In genomic region chr16:79997257-79997656, GRCh38 we compare ENCODE assay signal across 10 cellular contexts.
DNase-seq lines count a peak whose midpoint lies in the region; ATAC-seq and TF ChIP-seq lines count a peak whose summit lies in the region.
"Had no signal": no experiment of that assay in that cellular context is flagged by ENCODE, and none has a peak within 500 bp of the region (broad histone marks: within the 10 kb centered on the region; RNA-seq: fewer than 3 reads in every experiment).

No MANE protein-coding gene starts in this region.

- no peak overlapping the region for H3K4me3 ChIP-seq in SK-N-SH (ENCODE audit: low read depth in 2 of 2, low read length in 1 of 2)
- H3K4me3 ChIP-seq in choroid plexus epithelial cell (ENCODE audit: low read depth, low read length), result no peak overlapping the region
- no peak overlapping the region for H3K4me3 ChIP-seq in osteoblast (ENCODE audit: insufficient read depth, low read length)

- H3K9me3 ChIP-seq in SK-N-SH (no peaks in the 10 kb centered on the region), osteoblast (ENCODE audit: low read depth, low read length) (no peaks in the 10 kb centered on the region)

- H3K36me3 Mint-ChIP-seq in activated CD8-positive, alpha-beta memory T cell treated with anti-CD3 and anti-CD28 coated beads, Interleukin-2, amount 10 ng/mL, durations not matched to agents 7 days and 5 days, result no peaks in the 10 kb centered on the region
- H3K36me3 Mint-ChIP-seq in T-helper 2 cell treated with Interferon-gamma antibody and Interleukin-4, amounts not matched to agents 5 μg/mL and 100 μg/mL, for 36 hours (ENCODE audit: low read depth), result no peaks in the 10 kb centered on the region

- H3K9me2 ChIP-seq in SK-N-SH, result no peaks in the 10 kb centered on the region

- H3K36me3 ChIP-seq in SK-N-SH (replicated peaks in 1 of 2; ENCODE audit: control insufficient read depth in 1 of 2, insufficient read depth in 2 of 2, low read length in 1 of 2), result no peaks in the 10 kb centered on the region
- H3K36me3 ChIP-seq in osteoblast (ENCODE audit: insufficient read depth, low read length), result no peaks in the 10 kb centered on the region

- H3K27ac Mint-ChIP-seq in activated CD8-positive, alpha-beta memory T cell treated with anti-CD3 and anti-CD28 coated beads, Interleukin-2, amount 10 ng/mL, durations not matched to agents 7 days and 5 days, result no peak overlapping the region
- H3K27ac Mint-ChIP-seq in T-helper 2 cell treated with Interferon-gamma antibody and Interleukin-4, amounts not matched to agents 5 μg/mL and 100 μg/mL, for 36 hours, result no peak overlapping the region
- H3K27ac Mint-ChIP-seq: activated T-helper 1 cell treated with anti-CD3 and anti-CD28 coated beads, Interleukin-12 subunit alpha, Interleukin-12 subunit beta, Interleukin-2, Interleukin-4 antibody, amounts not matched to agents 30 ng/mL and 10 ng/mL and 1 ng/mL, durations not matched to agents 14 hours and 24 hours and 36 hours had no signal

- H3K4me2 ChIP-seq in SK-N-SH (no peak overlapping the region), osteoblast (ENCODE audit: insufficient read depth, low read length) (no peak overlapping the region)

- H3K4me1 ChIP-seq in SK-N-SH (ENCODE audit: control insufficient read depth in 1 of 2, insufficient read depth in 2 of 2, low read depth in 1 of 2, low read length in 1 of 2), result no peaks in the 10 kb centered on the region
- no peaks in the 10 kb centered on the region for H3K4me1 ChIP-seq in osteoblast (ENCODE audit: insufficient read depth, low read length)

- no peak for TF ChIP-seq EP300 in SK-N-SH (IDR thresholded peaks at IDR 0.05; ENCODE audit: borderline replicate concordance in 1 of 2, low read depth in 1 of 2, low read length in 1 of 2)

- no peaks in the 10 kb centered on the region for H3K9me3 Mint-ChIP-seq in activated CD8-positive, alpha-beta memory T cell treated with anti-CD3 and anti-CD28 coated beads, Interleukin-2, amount 10 ng/mL, durations not matched to agents 7 days and 5 days (ENCODE audit: low read depth)
- H3K9me3 Mint-ChIP-seq in T-helper 2 cell treated with Interferon-gamma antibody and Interleukin-4, amounts not matched to agents 5 μg/mL and 100 μg/mL, for 36 hours, result no peaks in the 10 kb centered on the region
- H3K9me3 Mint-ChIP-seq: activated T-helper 1 cell treated with anti-CD3 and anti-CD28 coated beads, Interleukin-12 subunit alpha, Interleukin-12 subunit beta, Interleukin-2, Interleukin-4 antibody, amounts not matched to agents 30 ng/mL and 10 ng/mL and 1 ng/mL, durations not matched to agents 14 hours and 24 hours and 36 hours had no signal

- H3K27ac ChIP-seq in SK-N-SH (ENCODE audit: low read depth in 2 of 2, low read length in 1 of 2) (no peak overlapping the region), osteoblast (ENCODE audit: low read depth, low read length) (no peak overlapping the region)

- no peaks in the 10 kb centered on the region for H3F3A ChIP-seq in SK-N-SH (replicated peaks; ENCODE audit: insufficient read depth)

- no peaks in the 10 kb centered on the region for H3K4me1 Mint-ChIP-seq in activated CD8-positive, alpha-beta memory T cell treated with anti-CD3 and anti-CD28 coated beads, Interleukin-2, amount 10 ng/mL, durations not matched to agents 7 days and 5 days
- H3K4me1 Mint-ChIP-seq in T-helper 2 cell treated with Interferon-gamma antibody and Interleukin-4, amounts not matched to agents 5 μg/mL and 100 μg/mL, for 36 hours (ENCODE audit: low read depth), result no peaks in the 10 kb centered on the region

- H3K4me3 Mint-ChIP-seq in activated CD8-positive, alpha-beta memory T cell treated with anti-CD3 and anti-CD28 coated beads, Interleukin-2, amount 10 ng/mL, durations not matched to agents 7 days and 5 days, result no peak overlapping the region
- H3K4me3 Mint-ChIP-seq in T-helper 2 cell treated with Interferon-gamma antibody and Interleukin-4, amounts not matched to agents 5 μg/mL and 100 μg/mL, for 36 hours, result no peak overlapping the region
- H3K4me3 Mint-ChIP-seq: activated T-helper 1 cell treated with anti-CD3 and anti-CD28 coated beads, Interleukin-12 subunit alpha, Interleukin-12 subunit beta, Interleukin-2, Interleukin-4 antibody, amounts not matched to agents 30 ng/mL and 10 ng/mL and 1 ng/mL, durations not matched to agents 14 hours and 24 hours and 36 hours had no signal

- peak; percentile 50 for TF ChIP-seq RAD21 in SK-N-SH (IDR thresholded peaks at IDR 0.05; ENCODE audit: low read length)

- ATAC-seq in SK-N-SH treated with all-trans-retinoic acid at 6 μM for 48 hours, result no peak
- ATAC-seq in activated CD8-positive, alpha-beta memory T cell treated with anti-CD3 and anti-CD28 coated beads, Interleukin-2, amount 10 ng/mL, durations not matched to agents 7 days and 5 days, result no peak

- H2AFZ ChIP-seq in SK-N-SH (ENCODE audit: low read depth) (no peak overlapping the region), osteoblast (ENCODE audit: low read length) (no peak overlapping the region)

- H3K27me3 ChIP-seq in SK-N-SH (ENCODE audit: insufficient read depth) (no peaks in the 10 kb centered on the region), osteoblast (ENCODE audit: insufficient read depth, low read length) (no peaks in the 10 kb centered on the region)

- H3K9ac ChIP-seq in SK-N-SH, result no peak overlapping the region

- POLR2A ChIA-PET in SK-N-SH (lab: Yijun Ruan, JAX), result no interaction called here

- peaks cover 11% of the 10 kb centered on the region for H3K27me3 Mint-ChIP-seq in activated CD8-positive, alpha-beta memory T cell treated with anti-CD3 and anti-CD28 coated beads, Interleukin-2, amount 10 ng/mL, durations not matched to agents 7 days and 5 days
- H3K27me3 Mint-ChIP-seq in T-helper 2 cell treated with Interferon-gamma antibody and Interleukin-4, amounts not matched to agents 5 μg/mL and 100 μg/mL, for 36 hours (ENCODE audit: low read depth), result no peaks in the 10 kb centered on the region

- WGBS in SK-N-SH (ENCODE audit: low lambda C conversion rate), result 56% methylated on average over 6 of the region's 6 CpGs

- CTCF ChIA-PET in SK-N-SH (lab: Yijun Ruan, JAX), result interaction anchor here (0.6 to 2.2 kb wide), 8 partner anchors 9 to 372 kb away, joined by 3 to 9 read pairs (median 4); no protein-coding TSS in a partner anchor
- CTCF ChIA-PET in activated CD8-positive, alpha-beta memory T cell treated with anti-CD3 and anti-CD28 coated beads, Interleukin-2, amount 10 ng/mL, durations not matched to agents 7 days and 5 days (lab: Charles Lee), result interaction anchor here (0.6 to 1.6 kb wide), 3 partner anchors 8 to 529 kb away, joined by 3 read pairs; no protein-coding TSS in a partner anchor

- no peaks in the 10 kb centered on the region for H3K79me2 ChIP-seq in SK-N-SH (ENCODE audit: insufficient read depth)
- no peaks in the 10 kb centered on the region for H3K79me2 ChIP-seq in osteoblast (ENCODE audit: insufficient read depth, low read length)

- TF ChIP-seq CTCF in SK-N-SH (IDR thresholded peaks at IDR 0.05) (no peak), choroid plexus epithelial cell (conservative IDR thresholded peaks at IDR 0.05; ENCODE audit: low read depth, low read length) (peak; percentile 81), osteoblast (IDR thresholded peaks at IDR 0.05; ENCODE audit: extremely low read depth, low read depth, low read length) (peak; percentile 65)

- DNase-seq in SK-N-SH, result peak; percentile 14
- DNase-seq in HuH-7 (ENCODE audit: low spot score), result peak; percentile 33
- peak; percentile 58 for DNase-seq in choroid plexus epithelial cell (ENCODE audit: low read depth)
- no peak for DNase-seq in osteoblast (ENCODE audit: insufficient read length, low spot score, missing footprints)
- DNase-seq in ecto neural progenitor cell (ENCODE audit: low spot score), result no peak
- no peak for DNase-seq in activated CD8-positive, alpha-beta memory T cell treated with anti-CD3 and anti-CD28 coated beads, Interleukin-2, amount 10 ng/mL, durations not matched to agents 7 days and 5 days
- no peak for DNase-seq in T-helper 2 cell treated with Interferon-gamma antibody and Interleukin-4, amounts not matched to agents 5 μg/mL and 100 μg/mL, for 36 hours (ENCODE audit: low spot score)
- DNase-seq: NCI-H510A treated with DMSO at 0.1 percent for 48 hours had no signal

- H4K20me1 ChIP-seq in SK-N-SH (ENCODE audit: insufficient read depth) (no peaks in the 10 kb centered on the region), osteoblast (ENCODE audit: insufficient read depth, low read length) (no peaks in the 10 kb centered on the region)

TF ChIP-seq in SK-N-SH, 30 proteins besides CTCF, POLR2A, EP300 and RAD21:
- TF ChIP-seq GABPA (IDR thresholded peaks at IDR 0.05; ENCODE audit: low read depth), result no peak
- no peak for TF ChIP-seq FOXM1 (IDR thresholded peaks at IDR 0.05; ENCODE audit: low read depth)
- no peak for TF ChIP-seq YY1 (IDR thresholded peaks at IDR 0.05; ENCODE audit: low read depth)
- no peak for TF ChIP-seq POLR2AphosphoS5 (IDR thresholded peaks at IDR 0.05; ENCODE audit: low read depth, low read length)

TF ChIP-seq in SK-N-SH treated with all-trans-retinoic acid at 6 μM for 48 hours, 23 proteins besides CTCF, POLR2A, EP300 and RAD21 (continues in another document):
- TF ChIP-seq TOX (CRISPR knock-in tag; IDR thresholded peaks at IDR 0.05; ENCODE audit: borderline replicate concordance) (no peak), CREB5 (CRISPR knock-in tag; IDR thresholded peaks at IDR 0.05; ENCODE audit: low read depth) (no peak), CSDC2 (CRISPR knock-in tag; IDR thresholded peaks at IDR 0.05) (no peak), OSR1 (CRISPR knock-in tag; IDR thresholded peaks at IDR 0.05) (no peak), CSRNP3 (CRISPR knock-in tag; IDR thresholded peaks at IDR 0.05) (no peak)

Comparison
In these comparisons a context has a peak if more than half of its experiments do, and no peak if none do; other contexts are left out.
1. DNase-seq: peak in SK-N-SH (single experiment), HuH-7 (single experiment) and choroid plexus epithelial cell (single experiment); none in osteoblast (single experiment), ecto neural progenitor cell (single experiment), activated CD8-positive, alpha-beta memory T cell treated with anti-CD3 and anti-CD28 coated beads, Interleukin-2, amount 10 ng/mL, durations not matched to agents 7 days and 5 days (single experiment) and T-helper 2 cell treated with Interferon-gamma antibody and Interleukin-4, amounts not matched to agents 5 μg/mL and 100 μg/mL, for 36 hours (single experiment).